ENCODE assay signal across 21 cellular contexts in genomic region chr10:79308969-79309665, GRCh38. TPM values are rescaled to one million over a fixed set of nuclear protein-coding genes. Genes with fewer than 3 reads are reported as not detected.
DNase-seq lines count a peak whose midpoint lies in the region; TF ChIP-seq lines count a peak whose summit lies in the region.
"Had no signal": no experiment of that assay in that cellular context is flagged by ENCODE, and none has a peak within 500 bp of the region (broad histone marks: within the 10 kb centered on the region; RNA-seq: fewer than 3 reads in every experiment).

No MANE protein-coding gene starts in this region.

- intact Hi-C loops in dendritic cell treated with granulocyte-macrophage colony-stimulating factor and Interleukin-4, amounts not matched to agents 40 ng/mL and 50 ng/mL, for 4 days (cut with micrococcal nuclease): no loop called here
- intact Hi-C loops in Caco-2 (cut with micrococcal nuclease; ENCODE audit: unreplicated experiment): no loop called here
- intact Hi-C loops in adrenal gland (cut with DNase I): no loop called here

- H3K36me3 ChIP-seq in BE2C (peaks cover 97% of the 10 kb centered on the region), Caco-2 (ENCODE audit: control insufficient read depth, insufficient read depth, low read length) (peaks cover 6% of the 10 kb centered on the region), adrenal gland (replicated peaks in 1 of 2) (peaks cover 0 to 81% of the 10 kb centered on the region in 2 donors)

- H3K4me1 ChIP-seq in BE2C (peaks cover 16% of the 10 kb centered on the region), Caco-2 (no peaks in the 10 kb centered on the region), adrenal gland (replicated peaks in 1 of 2) (no peaks in the 10 kb centered on the region)
- H3K4me1 ChIP-seq: breast epithelium, upper lobe of left lung had no signal

- no peaks in the 10 kb centered on the region for H3K27me3 Mint-ChIP-seq in dendritic cell treated with granulocyte-macrophage colony-stimulating factor and Interleukin-4, amounts not matched to agents 40 ng/mL and 50 ng/mL, for 4 days
- H3K27me3 Mint-ChIP-seq in nephron progenitor cell (ENCODE audit: low read depth, poor library complexity): no peaks in the 10 kb centered on the region
- no peaks in the 10 kb centered on the region for H3K27me3 Mint-ChIP-seq in Caco-2 (ENCODE audit: insufficient read depth, unreplicated experiment)
- H3K27me3 Mint-ChIP-seq: activated naive CD8-positive, alpha-beta T cell treated with anti-CD3 and anti-CD28 coated beads, Interleukin-2, amount 50 U/mL, for 24 hours; naive thymus-derived CD4-positive, alpha-beta T cell; stimulated activated naive CD8-positive, alpha-beta T cell treated with anti-CD3 and anti-CD28 coated beads, Interleukin-15, Interleukin-2, amounts not matched to agents 100 ng/mL and 50 ng/mL, for 24 hours had no signal

- CTCF ChIA-PET in Caco-2 (lab: Charles Lee): no interaction called here

- no peak for TF ChIP-seq CTCF in BE2C (IDR thresholded peaks at IDR 0.05; ENCODE audit: low read depth, low read length)
- TF ChIP-seq CTCF in nephron progenitor cell (IDR thresholded peaks at IDR 0.05): no peak
- no peak for TF ChIP-seq CTCF in Caco-2 (IDR thresholded peaks at IDR 0.05; ENCODE audit: insufficient read depth in 1 of 2, low read depth in 1 of 2, low read length in 1 of 2, severe bottlenecking in 1 of 2, unreplicated experiment in 1 of 2)
- TF ChIP-seq CTCF in adrenal gland (IDR thresholded peaks at IDR 0.05): no peak

- no peak overlapping the region for H3K27ac ChIP-seq in adrenal gland
- H3K27ac ChIP-seq: breast epithelium, PC-9, upper lobe of left lung had no signal

- H3K9me3 Mint-ChIP-seq in dendritic cell treated with granulocyte-macrophage colony-stimulating factor and Interleukin-4, amounts not matched to agents 40 ng/mL and 50 ng/mL, for 4 days: no peaks in the 10 kb centered on the region
- no peaks in the 10 kb centered on the region for H3K9me3 Mint-ChIP-seq in nephron progenitor cell
- no peaks in the 10 kb centered on the region for H3K9me3 Mint-ChIP-seq in Caco-2 (ENCODE audit: unreplicated experiment)
- H3K9me3 Mint-ChIP-seq: activated naive CD8-positive, alpha-beta T cell treated with anti-CD3 and anti-CD28 coated beads, Interleukin-2, amount 50 U/mL, for 24 hours; naive thymus-derived CD4-positive, alpha-beta T cell; stimulated activated naive CD8-positive, alpha-beta T cell treated with anti-CD3 and anti-CD28 coated beads, Interleukin-15, Interleukin-2, amounts not matched to agents 100 ng/mL and 50 ng/mL, for 24 hours had no signal

- POLR2A ChIA-PET in Caco-2 (lab: Charles Lee): no interaction called here

- no peak for TF ChIP-seq POLR2A in adrenal gland (IDR thresholded peaks at IDR 0.05)

- peak; percentile 5 for DNase-seq in BE2C
- peak; percentile 12 for DNase-seq in COLO668 (lab: John Stamatoyannopoulos, UW; ENCODE audit: unreplicated experiment)
- DNase-seq in nephron progenitor cell: no peak
- DNase-seq in NCI-H2171 treated with DMSO at 0.1 percent for 48 hours (lab: John Stamatoyannopoulos, UW): no peak
- DNase-seq in Caco-2: no peak
- no peak for DNase-seq in adrenal gland
- no peak for DNase-seq in stimulated activated CD8-positive, alpha-beta memory T cell treated with anti-CD3 and anti-CD28 coated beads, Interleukin-4, amount 100 ng/mL, for 48 hours
- DNase-seq: activated CD4-positive, CD25-positive, alpha-beta regulatory T cell; activated effector memory CD4-positive, alpha-beta T cell treated with Interleukin-2 at 50 U/mL for 16 hours; activated naive CD8-positive, alpha-beta T cell treated with anti-CD3 and anti-CD28 coated beads, Interleukin-2, amount 50 U/mL, for 24 hours; foreskin melanocyte; islet precursor cell; naive thymus-derived CD4-positive, alpha-beta T cell; NCI-H1930; NCI-H446; PC-9; stimulated activated CD4-positive, alpha-beta T cell treated with anti-CD3 and anti-CD28 coated beads, Interleukin-2, amount 100 ng/mL, for 24 hours had no signal

- WGBS in adrenal gland, 4 donors: 66 to 82% (median 79%) methylated on average over 8 to 14 of the region's 14 CpGs

- peaks cover 35% of the 10 kb centered on the region for H3K4me1 Mint-ChIP-seq in dendritic cell treated with granulocyte-macrophage colony-stimulating factor and Interleukin-4, amounts not matched to agents 40 ng/mL and 50 ng/mL, for 4 days (ENCODE audit: low read depth)
- H3K4me1 Mint-ChIP-seq in nephron progenitor cell: peaks cover 37% of the 10 kb centered on the region
- H3K4me1 Mint-ChIP-seq in Caco-2 (ENCODE audit: low read depth, unreplicated experiment): no peaks in the 10 kb centered on the region
- H3K4me1 Mint-ChIP-seq: activated naive CD8-positive, alpha-beta T cell treated with anti-CD3 and anti-CD28 coated beads, Interleukin-2, amount 50 U/mL, for 24 hours had no signal

- no peak overlapping the region for H3K4me3 Mint-ChIP-seq in dendritic cell treated with granulocyte-macrophage colony-stimulating factor and Interleukin-4, amounts not matched to agents 40 ng/mL and 50 ng/mL, for 4 days
- no peak overlapping the region for H3K4me3 Mint-ChIP-seq in nephron progenitor cell
- no peak overlapping the region for H3K4me3 Mint-ChIP-seq in Caco-2 (ENCODE audit: unreplicated experiment)
- H3K4me3 Mint-ChIP-seq: activated naive CD8-positive, alpha-beta T cell treated with anti-CD3 and anti-CD28 coated beads, Interleukin-2, amount 50 U/mL, for 24 hours; naive thymus-derived CD4-positive, alpha-beta T cell; stimulated activated naive CD8-positive, alpha-beta T cell treated with anti-CD3 and anti-CD28 coated beads, Interleukin-15, Interleukin-2, amounts not matched to agents 100 ng/mL and 50 ng/mL, for 24 hours had no signal

- H3K4me3 ChIP-seq in BE2C (ENCODE audit: low read depth, low read length): no peak overlapping the region
- no peak overlapping the region for H3K4me3 ChIP-seq in Caco-2 (ENCODE audit: low read depth, low read length)
- H3K4me3 ChIP-seq in adrenal gland: no peak overlapping the region
- H3K4me3 ChIP-seq: breast epithelium, PC-9, upper lobe of left lung had no signal

- H3K9me3 ChIP-seq in BE2C (no peaks in the 10 kb centered on the region), Caco-2 (no peaks in the 10 kb centered on the region), adrenal gland (replicated peaks in 1 of 3) (no peaks in the 10 kb centered on the region)
- H3K9me3 ChIP-seq: breast epithelium, upper lobe of left lung had no signal

- no peaks in the 10 kb centered on the region for H3K27me3 ChIP-seq in BE2C
- H3K27me3 ChIP-seq in Caco-2 (replicated peaks; ENCODE audit: control insufficient read depth, insufficient read depth, low read length): no peaks in the 10 kb centered on the region
- H3K27me3 ChIP-seq in adrenal gland: no peaks in the 10 kb centered on the region
- H3K27me3 ChIP-seq: breast epithelium, upper lobe of left lung had no signal

- peaks cover 100% of the 10 kb centered on the region for H3K36me3 Mint-ChIP-seq in dendritic cell treated with granulocyte-macrophage colony-stimulating factor and Interleukin-4, amounts not matched to agents 40 ng/mL and 50 ng/mL, for 4 days (ENCODE audit: low read depth)
- peaks cover 40% of the 10 kb centered on the region for H3K36me3 Mint-ChIP-seq in nephron progenitor cell (ENCODE audit: low read depth)
- H3K36me3 Mint-ChIP-seq in Caco-2 (ENCODE audit: insufficient read depth, unreplicated experiment): peaks cover 63% of the 10 kb centered on the region

- H3K27ac Mint-ChIP-seq in dendritic cell treated with granulocyte-macrophage colony-stimulating factor and Interleukin-4, amounts not matched to agents 40 ng/mL and 50 ng/mL, for 4 days: peak overlapping the region; percentile 10
- peak overlapping the region; percentile 96 for H3K27ac Mint-ChIP-seq in nephron progenitor cell
- no peak overlapping the region for H3K27ac Mint-ChIP-seq in Caco-2 (ENCODE audit: unreplicated experiment)
- H3K27ac Mint-ChIP-seq: activated naive CD8-positive, alpha-beta T cell treated with anti-CD3 and anti-CD28 coated beads, Interleukin-2, amount 50 U/mL, for 24 hours; stimulated activated naive CD8-positive, alpha-beta T cell treated with anti-CD3 and anti-CD28 coated beads, Interleukin-15, Interleukin-2, amounts not matched to agents 100 ng/mL and 50 ng/mL, for 24 hours had no signal

- BruUV-seq in Caco-2 (replicated peaks; lab: Mats Ljungman, UMichigan): no TSS peak

RNA-seq across cellular contexts. Expression of gene PPIF, which starts 38.2 kb away (rescaled TPM):
- 90.4 TPM for polyA plus RNA-seq in BE2C (2012; ENCODE audit: insufficient read depth, insufficient read length, low read depth)
- 116 and 133 TPM in 2 replicates for total RNA-seq in Caco-2 (2022)
- 100 to 1,000 TPM; 179 to 619 (median 259) TPM for total RNA-seq in adrenal gland
- polyA plus RNA-seq in adrenal gland: 100 to 1,000 TPM in 1 of 3 donors, 10 to 100 TPM in 2; 43.8 to 564 (median 74.3) TPM

Comparison
In these comparisons a context has a peak if more than half of its experiments do, and no peak if none do; other contexts are left out.
1. DNase-seq: peak in BE2C (single experiment) and COLO668 (single experiment); none in nephron progenitor cell (single experiment), NCI-H2171 treated with DMSO at 0.1 percent for 48 hours (single experiment), Caco-2 (0 of 2), adrenal gland (0 of 7) and stimulated activated CD8-positive, alpha-beta memory T cell treated with anti-CD3 and anti-CD28 coated beads, Interleukin-4, amount 100 ng/mL, for 48 hours (single experiment).